Comparison of ENCODE assay signal across 12 cellular contexts in genomic region chr22:17106785-17107546, GRCh38. TPM values are rescaled to one million over a fixed set of nuclear protein-coding genes. Genes with fewer than 3 reads are reported as not detected.
A peak's percentile ranks its signal among the peaks of the same experiment; 100 is the strongest.
DNase-seq lines count a peak whose midpoint lies in the region; ATAC-seq and TF ChIP-seq lines count a peak whose summit lies in the region.
"Had no signal": no experiment of that assay in that cellular context is flagged by ENCODE, and none has a peak within 500 bp of the region (broad histone marks: within the 10 kb centered on the region; RNA-seq: fewer than 3 reads in every experiment).

No MANE protein-coding gene starts in this region.

- H3K9me3 Mint-ChIP-seq in activated CD4-positive, alpha-beta T cell treated with anti-CD3 and anti-CD28 coated beads for 36 hours (ENCODE audit: low read depth), result no peaks in the 10 kb centered on the region
- H3K9me3 Mint-ChIP-seq in central memory CD8-positive, alpha-beta T cell, result no peaks in the 10 kb centered on the region

- peak overlapping the region; percentile 76 for H3K27ac Mint-ChIP-seq in activated CD4-positive, alpha-beta T cell treated with anti-CD3 and anti-CD28 coated beads for 36 hours
- H3K27ac Mint-ChIP-seq in central memory CD8-positive, alpha-beta T cell (ENCODE audit: low read depth), result no peak overlapping the region

- H3K4me3 Mint-ChIP-seq in activated CD4-positive, alpha-beta T cell treated with anti-CD3 and anti-CD28 coated beads for 36 hours, result peak overlapping the region; percentile 9
- H3K4me3 Mint-ChIP-seq in central memory CD8-positive, alpha-beta T cell, result no peak overlapping the region

- no peaks in the 10 kb centered on the region for H3K27me3 Mint-ChIP-seq in activated CD4-positive, alpha-beta T cell treated with anti-CD3 and anti-CD28 coated beads for 36 hours
- no peaks in the 10 kb centered on the region for H3K27me3 Mint-ChIP-seq in central memory CD8-positive, alpha-beta T cell

- intact Hi-C loops in activated CD4-positive, alpha-beta T cell treated with anti-CD3 and anti-CD28 coated beads for 36 hours (cut with DNase I, micrococcal nuclease), result no loop called here
- intact Hi-C loops in sciatic nerve (cut with DNase I), result no loop called here

- peak; percentile 80 for ATAC-seq in activated CD4-positive, alpha-beta T cell treated with anti-CD3 and anti-CD28 coated beads for 36 hours
- peak; percentile 46 for ATAC-seq in central memory CD8-positive, alpha-beta T cell (replicated peaks; ENCODE audit: extremely low read depth, poor library complexity, severe bottlenecking)
- ATAC-seq in sciatic nerve, result peak; percentile 50
- ATAC-seq in HG03457 (IDR thresholded peaks at IDR 0.05; ENCODE audit: unreplicated experiment), result no peak
- no peak for ATAC-seq in SK-N-SH treated with all-trans-retinoic acid at 6 μM for 48 hours
- no peak for ATAC-seq in GM21737 (IDR thresholded peaks at IDR 0.05; ENCODE audit: unreplicated experiment)
- ATAC-seq: foreskin keratinocyte had no signal

- CTCF ChIA-PET in activated CD4-positive, alpha-beta T cell treated with anti-CD3 and anti-CD28 coated beads for 36 hours (lab: Charles Lee), result interaction anchor here (0.7 to 1.4 kb wide), 5 partner anchors 9 to 49 kb away, joined by 3 to 4 read pairs (median 3); no protein-coding TSS in a partner anchor

- H3K4me1 Mint-ChIP-seq in activated CD4-positive, alpha-beta T cell treated with anti-CD3 and anti-CD28 coated beads for 36 hours, result peaks cover 41% of the 10 kb centered on the region
- peaks cover 14% of the 10 kb centered on the region for H3K4me1 Mint-ChIP-seq in central memory CD8-positive, alpha-beta T cell

- POLR2A ChIA-PET in activated CD4-positive, alpha-beta T cell treated with anti-CD3 and anti-CD28 coated beads for 36 hours (lab: Charles Lee), result interaction anchor here (0.6 kb wide), 1 partner anchor 671 kb away, joined by 3 read pairs; no protein-coding TSS in a partner anchor

- peaks cover 42% of the 10 kb centered on the region for H3K36me3 Mint-ChIP-seq in activated CD4-positive, alpha-beta T cell treated with anti-CD3 and anti-CD28 coated beads for 36 hours (ENCODE audit: low read depth)
- peaks cover 47% of the 10 kb centered on the region for H3K36me3 Mint-ChIP-seq in central memory CD8-positive, alpha-beta T cell (ENCODE audit: insufficient read depth)

- DNase-seq in activated CD4-positive, alpha-beta T cell treated with anti-CD3 and anti-CD28 coated beads for 36 hours, result peak; percentile 72
- DNase-seq in activated CD4-positive, alpha-beta T cell treated with anti-CD3 and anti-CD28 coated beads for 1 hour, result no peak
- DNase-seq in SIG-M5 treated with dmso at 0.1 percent for 504 hours (lab: John Stamatoyannopoulos, UW; ENCODE audit: unreplicated experiment) (peak; percentile 98), sciatic nerve (ENCODE audit: low spot score) (no peak)
- DNase-seq in central memory CD8-positive, alpha-beta T cell (ENCODE audit: low spot score in 2 of 2), result no peak
- DNase-seq: 8988T, foreskin keratinocyte, NCI-H2171, T-helper 9 cell had no signal

TF ChIP-seq in SK-N-SH treated with all-trans-retinoic acid at 6 μM for 48 hours, 23 proteins besides CTCF, POLR2A, EP300 and RAD21 (continues in another document):
- TF ChIP-seq, protein P1, sequence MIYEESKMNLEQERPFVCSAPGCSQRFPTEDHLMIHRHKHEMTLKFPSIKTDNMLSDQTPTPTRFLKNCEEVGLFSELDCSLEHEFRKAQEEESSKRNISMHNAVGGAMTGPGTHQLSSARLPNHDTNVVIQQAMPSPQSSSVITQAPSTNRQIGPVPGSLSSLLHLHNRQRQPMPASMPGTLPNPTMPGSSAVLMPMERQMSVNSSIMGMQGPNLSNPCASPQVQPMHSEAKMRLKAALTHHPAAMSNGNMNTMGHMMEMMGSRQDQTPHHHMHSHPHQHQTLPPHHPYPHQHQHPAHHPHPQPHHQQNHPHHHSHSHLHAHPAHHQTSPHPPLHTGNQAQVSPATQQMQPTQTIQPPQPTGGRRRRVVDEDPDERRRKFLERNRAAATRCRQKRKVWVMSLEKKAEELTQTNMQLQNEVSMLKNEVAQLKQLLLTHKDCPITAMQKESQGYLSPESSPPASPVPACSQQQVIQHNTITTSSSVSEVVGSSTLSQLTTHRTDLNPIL (CRISPR knock-in tag; IDR thresholded peaks at IDR 0.05; ENCODE audit: low read depth), result no peak
- TF ChIP-seq ESRRG (CRISPR knock-in tag; IDR thresholded peaks at IDR 0.05) (no peak), CSDC2 (CRISPR knock-in tag; IDR thresholded peaks at IDR 0.05) (no peak), ARNTL (CRISPR knock-in tag; IDR thresholded peaks at IDR 0.05; ENCODE audit: borderline replicate concordance, low read depth) (no peak), TCF4 (CRISPR knock-in tag; IDR thresholded peaks at IDR 0.05; ENCODE audit: borderline replicate concordance) (no peak), ZFP30 (CRISPR knock-in tag; IDR thresholded peaks at IDR 0.05) (no peak), POU6F1 (CRISPR knock-in tag; IDR thresholded peaks at IDR 0.05; ENCODE audit: borderline replicate concordance, low read depth) (no peak), BACH2 (CRISPR knock-in tag; IDR thresholded peaks at IDR 0.05; ENCODE audit: borderline replicate concordance) (no peak), ZC3H10 (CRISPR knock-in tag; IDR thresholded peaks at IDR 0.05) (no peak), ZNF8 (CRISPR knock-in tag; IDR thresholded peaks at IDR 0.05) (no peak), OSR1 (CRISPR knock-in tag; IDR thresholded peaks at IDR 0.05) (no peak), TSHZ2 (CRISPR knock-in tag; IDR thresholded peaks at IDR 0.05) (no peak), ZNF70 (CRISPR knock-in tag; IDR thresholded peaks at IDR 0.05) (no peak), ISL1 (CRISPR knock-in tag; IDR thresholded peaks at IDR 0.05) (no peak), ZNF565 (CRISPR knock-in tag; conservative IDR thresholded peaks at IDR 0.05; ENCODE audit: low read depth) (no peak), SNAI2 (CRISPR knock-in tag; IDR thresholded peaks at IDR 0.05) (no peak)
- TF ChIP-seq, protein P2, sequence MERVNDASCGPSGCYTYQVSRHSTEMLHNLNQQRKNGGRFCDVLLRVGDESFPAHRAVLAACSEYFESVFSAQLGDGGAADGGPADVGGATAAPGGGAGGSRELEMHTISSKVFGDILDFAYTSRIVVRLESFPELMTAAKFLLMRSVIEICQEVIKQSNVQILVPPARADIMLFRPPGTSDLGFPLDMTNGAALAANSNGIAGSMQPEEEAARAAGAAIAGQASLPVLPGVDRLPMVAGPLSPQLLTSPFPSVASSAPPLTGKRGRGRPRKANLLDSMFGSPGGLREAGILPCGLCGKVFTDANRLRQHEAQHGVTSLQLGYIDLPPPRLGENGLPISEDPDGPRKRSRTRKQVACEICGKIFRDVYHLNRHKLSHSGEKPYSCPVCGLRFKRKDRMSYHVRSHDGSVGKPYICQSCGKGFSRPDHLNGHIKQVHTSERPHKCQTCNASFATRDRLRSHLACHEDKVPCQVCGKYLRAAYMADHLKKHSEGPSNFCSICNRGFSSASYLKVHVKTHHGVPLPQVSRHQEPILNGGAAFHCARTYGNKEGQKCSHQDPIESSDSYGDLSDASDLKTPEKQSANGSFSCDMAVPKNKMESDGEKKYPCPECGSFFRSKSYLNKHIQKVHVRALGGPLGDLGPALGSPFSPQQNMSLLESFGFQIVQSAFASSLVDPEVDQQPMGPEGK (CRISPR knock-in tag; IDR thresholded peaks at IDR 0.05; ENCODE audit: borderline replicate concordance), result no peak

RNA-seq across cellular contexts. Expression of gene TMEM121B, which starts 14.2 kb away (rescaled TPM):
- under 1 TPM; 0.14 to 0.19 TPM for total RNA-seq in activated CD4-positive, alpha-beta T cell treated with anti-CD3 and anti-CD28 coated beads for 36 hours
- 0.94 TPM for total RNA-seq in sciatic nerve

RNA-seq across cellular contexts. Expression of gene IL17RA, which starts 22.2 kb away (rescaled TPM):
- total RNA-seq in activated CD4-positive, alpha-beta T cell treated with anti-CD3 and anti-CD28 coated beads for 36 hours, result 10 to 100 TPM; 13.1 to 13.3 TPM
- 22.3 TPM for total RNA-seq in sciatic nerve

RNA-seq across cellular contexts. Expression of gene HDHD5, which starts 52.1 kb away (rescaled TPM):
- total RNA-seq in activated CD4-positive, alpha-beta T cell treated with anti-CD3 and anti-CD28 coated beads for 36 hours, result 10 to 100 TPM; 51.6 to 69.0 TPM
- total RNA-seq in sciatic nerve, result 19.1 TPM

Comparison
In these comparisons a context has a peak if more than half of its experiments do, and no peak if none do; other contexts are left out.
1. DNase-seq: peak in activated CD4-positive, alpha-beta T cell treated with anti-CD3 and anti-CD28 coated beads for 36 hours (single experiment) and SIG-M5 treated with dmso at 0.1 percent for 504 hours (single experiment); none in activated CD4-positive, alpha-beta T cell treated with anti-CD3 and anti-CD28 coated beads for 1 hour (single experiment), central memory CD8-positive, alpha-beta T cell (0 of 2) and sciatic nerve (single experiment).
2. ATAC-seq: peak in activated CD4-positive, alpha-beta T cell treated with anti-CD3 and anti-CD28 coated beads for 36 hours (single experiment), central memory CD8-positive, alpha-beta T cell (single experiment) and sciatic nerve (single experiment); none in HG03457 (single experiment), SK-N-SH treated with all-trans-retinoic acid at 6 μM for 48 hours (single experiment) and GM21737 (single experiment).